ENCODE assay signal across 36 cellular contexts in genomic region chr16:59535298-59535697, GRCh38.
"Had no signal": no experiment of that assay in that cellular context is flagged by ENCODE, and none has a peak within 500 bp of the region (broad histone marks: within the 10 kb centered on the region; RNA-seq: fewer than 3 reads in every experiment).

No MANE protein-coding gene starts in this region.

- H3K27me3 Mint-ChIP-seq: activated CD4-positive, alpha-beta memory T cell treated with anti-CD3 and anti-CD28 coated beads, Interleukin-2, amount 10 ng/mL, durations not matched to agents 7 days and 5 days; activated CD4-positive, alpha-beta T cell treated with anti-CD3 and anti-CD28 coated beads for 36 hours; activated CD4-positive, alpha-beta T cell treated with anti-CD3 and anti-CD28 coated beads, Interleukin-2, amount 10 ng/mL, durations not matched to agents 7 days and 5 days; activated CD8-positive, alpha-beta memory T cell treated with anti-CD3 and anti-CD28 coated beads, Interleukin-2, amount 10 ng/mL, durations not matched to agents 7 days and 5 days; activated naive CD4-positive, alpha-beta T cell treated with anti-CD3 and anti-CD28 coated beads, Interleukin-2, amount 10 ng/mL, durations not matched to agents 7 days and 5 days; activated naive CD4-positive, alpha-beta T cell treated with anti-CD3 and anti-CD28 coated beads, Interleukin-2, amount 50 U/mL, for 24 hours; activated naive CD8-positive, alpha-beta T cell treated with anti-CD3 and anti-CD28 coated beads, Interleukin-2, amount 10 ng/mL, durations not matched to agents 7 days and 5 days; activated naive CD8-positive, alpha-beta T cell treated with anti-CD3 and anti-CD28 coated beads, Interleukin-2, amount 50 U/mL, for 24 hours; activated T-cell treated with anti-CD3 and anti-CD28 coated beads, Interleukin-2, amount 50 U/mL, for 24 hours had no signal

- H3K4me3 ChIP-seq: ascending aorta had no signal

- H3K9me3 ChIP-seq: ascending aorta had no signal

- H3K27ac Mint-ChIP-seq: activated CD4-positive, alpha-beta memory T cell treated with anti-CD3 and anti-CD28 coated beads, Interleukin-2, amount 10 ng/mL, durations not matched to agents 7 days and 5 days; activated CD4-positive, alpha-beta T cell treated with anti-CD3 and anti-CD28 coated beads for 36 hours; activated CD4-positive, alpha-beta T cell treated with anti-CD3 and anti-CD28 coated beads, Interleukin-2, amount 10 ng/mL, durations not matched to agents 7 days and 5 days; activated CD8-positive, alpha-beta memory T cell treated with anti-CD3 and anti-CD28 coated beads, Interleukin-2, amount 10 ng/mL, durations not matched to agents 7 days and 5 days; activated CD8-positive, alpha-beta T cell treated with anti-CD3 and anti-CD28 coated beads, Interleukin-2, amount 10 ng/mL, durations not matched to agents 7 days and 5 days; activated naive CD4-positive, alpha-beta T cell treated with anti-CD3 and anti-CD28 coated beads, Interleukin-2, amount 10 ng/mL, durations not matched to agents 7 days and 5 days; activated naive CD4-positive, alpha-beta T cell treated with anti-CD3 and anti-CD28 coated beads, Interleukin-2, amount 50 U/mL, for 24 hours; activated naive CD8-positive, alpha-beta T cell; activated naive CD8-positive, alpha-beta T cell treated with anti-CD3 and anti-CD28 coated beads, Interleukin-2, amount 10 ng/mL, durations not matched to agents 7 days and 5 days; activated naive CD8-positive, alpha-beta T cell treated with anti-CD3 and anti-CD28 coated beads, Interleukin-2, amount 50 U/mL, for 24 hours; activated T-cell treated with anti-CD3 and anti-CD28 coated beads, Interleukin-2, amount 50 U/mL, for 24 hours; activated T-helper 2 cell treated with anti-CD3 and anti-CD28 coated beads, Interferon-gamma antibody, Interleukin-2, Interleukin-4, amounts not matched to agents 10 μg/mL and 5 μg/mL and 100 μg/mL, durations not matched to agents 14 hours and 24 hours and 36 hours; brain; T-helper 1 cell treated with Interleukin-12 subunit alpha and Interleukin-12 subunit beta and Interleukin-4 antibody, amounts not matched to agents 30 μg/mL and 1 μg/mL, for 36 hours; T-helper 2 cell treated with Interferon-gamma antibody and Interleukin-4, amounts not matched to agents 5 μg/mL and 100 μg/mL, for 36 hours had no signal

- H3K9me3 Mint-ChIP-seq: activated CD4-positive, alpha-beta T cell treated with anti-CD3 and anti-CD28 coated beads, Interleukin-2, amount 10 ng/mL, durations not matched to agents 7 days and 5 days; activated naive CD4-positive, alpha-beta T cell treated with anti-CD3 and anti-CD28 coated beads, Interleukin-2, amount 10 ng/mL, durations not matched to agents 7 days and 5 days; activated naive CD8-positive, alpha-beta T cell treated with anti-CD3 and anti-CD28 coated beads, Interleukin-2, amount 10 ng/mL, durations not matched to agents 7 days and 5 days had no signal

- ATAC-seq: activated CD4-positive, alpha-beta T cell treated with anti-CD3 and anti-CD28 coated beads for 36 hours; activated CD4-positive, CD25-positive, alpha-beta regulatory T cell treated with anti-CD3 and anti-CD28 coated beads, Interleukin-2, amount 50 U/mL, for 24 hours; activated CD8-positive, alpha-beta memory T cell treated with anti-CD3 and anti-CD28 coated beads, Interleukin-2, amount 10 ng/mL, durations not matched to agents 7 days and 5 days; activated CD8-positive, alpha-beta T cell treated with anti-CD3 and anti-CD28 coated beads, Interleukin-2, amount 10 ng/mL, durations not matched to agents 7 days and 5 days; activated naive CD8-positive, alpha-beta T cell treated with anti-CD3 and anti-CD28 coated beads, Interleukin-2, amount 50 U/mL, for 24 hours had no signal

- H3K4me1 ChIP-seq: ascending aorta had no signal

- DNase-seq: activated CD4-positive, alpha-beta memory T cell treated with anti-CD3 and anti-CD28 coated beads, Interleukin-2, amount 10 ng/mL, durations not matched to agents 7 days and 5 days; activated CD4-positive, alpha-beta T cell treated with anti-CD3 and anti-CD28 coated beads for 1 hour; activated CD4-positive, alpha-beta T cell treated with anti-CD3 and anti-CD28 coated beads for 36 hours; activated CD4-positive, alpha-beta T cell treated with anti-CD3 and anti-CD28 coated beads for 48 hours; activated CD4-positive, alpha-beta T cell treated with anti-CD3 and anti-CD28 coated beads, Interleukin-2, amount 10 ng/mL, durations not matched to agents 7 days and 5 days; activated CD4-positive, alpha-beta T cell treated with anti-CD3 and anti-CD28 coated beads, Interleukin-2, amount 50 U/mL, for 48 hours; activated CD4-positive, CD25-positive, alpha-beta regulatory T cell; activated CD8-positive, alpha-beta memory T cell treated with anti-CD3 and anti-CD28 coated beads for 24 hours; activated CD8-positive, alpha-beta memory T cell treated with anti-CD3 and anti-CD28 coated beads, Interleukin-2, amount 10 ng/mL, durations not matched to agents 7 days and 5 days; activated CD8-positive, alpha-beta memory T cell treated with anti-CD3 and anti-CD28 coated beads, Interleukin-2, amount 50 U/mL, for 48 hours; activated CD8-positive, alpha-beta T cell treated with anti-CD3 and anti-CD28 coated beads, Interleukin-2, amount 10 ng/mL, durations not matched to agents 7 days and 5 days; activated effector memory CD4-positive, alpha-beta T cell treated with Interleukin-2 at 50 U/mL for 16 hours; activated gamma-delta T cell; activated naive CD4-positive, alpha-beta T cell treated with anti-CD3 and anti-CD28 coated beads, Interleukin-2, amount 10 ng/mL, durations not matched to agents 7 days and 5 days; activated naive CD4-positive, alpha-beta T cell treated with Interleukin-2 at 50 U/mL for 16 hours; activated naive CD8-positive, alpha-beta T cell treated with anti-CD3 and anti-CD28 coated beads, Interleukin-2, amount 10 ng/mL, durations not matched to agents 7 days and 5 days; activated naive CD8-positive, alpha-beta T cell treated with anti-CD3 and anti-CD28 coated beads, Interleukin-2, amount 50 U/mL, for 24 hours; activated T-cell treated with anti-CD3 and anti-CD28 coated beads, Interleukin-2, amount 50 U/mL, for 24 hours; activated T-cell treated with anti-CD3 and anti-CD28 coated beads, Interleukin-2, amount 50 U/mL, for 48 hours; amygdala; anterior cingulate cortex; central memory CD4-positive, alpha-beta T cell; T-helper 1 cell; T-helper 2 cell; T-helper 9 cell had no signal

- H3K27ac ChIP-seq: ascending aorta, VCaP had no signal

- H3K36me3 ChIP-seq: ascending aorta had no signal

- H3K4me1 Mint-ChIP-seq: activated CD4-positive, alpha-beta memory T cell treated with anti-CD3 and anti-CD28 coated beads, Interleukin-2, amount 10 ng/mL, durations not matched to agents 7 days and 5 days; activated CD4-positive, alpha-beta T cell treated with anti-CD3 and anti-CD28 coated beads for 36 hours; activated CD4-positive, alpha-beta T cell treated with anti-CD3 and anti-CD28 coated beads, Interleukin-2, amount 10 ng/mL, durations not matched to agents 7 days and 5 days; activated CD8-positive, alpha-beta memory T cell treated with anti-CD3 and anti-CD28 coated beads, Interleukin-2, amount 10 ng/mL, durations not matched to agents 7 days and 5 days; activated naive CD4-positive, alpha-beta T cell treated with anti-CD3 and anti-CD28 coated beads, Interleukin-2, amount 10 ng/mL, durations not matched to agents 7 days and 5 days; activated naive CD4-positive, alpha-beta T cell treated with anti-CD3 and anti-CD28 coated beads, Interleukin-2, amount 50 U/mL, for 24 hours; activated naive CD8-positive, alpha-beta T cell treated with anti-CD3 and anti-CD28 coated beads, Interleukin-2, amount 10 ng/mL, durations not matched to agents 7 days and 5 days; activated naive CD8-positive, alpha-beta T cell treated with anti-CD3 and anti-CD28 coated beads, Interleukin-2, amount 50 U/mL, for 24 hours; brain had no signal

- H3K27me3 ChIP-seq: ascending aorta had no signal

- FAIRE-seq: bronchial epithelial cell, TTC549 had no signal

- H3K4me3 Mint-ChIP-seq: activated CD4-positive, alpha-beta memory T cell treated with anti-CD3 and anti-CD28 coated beads, Interleukin-2, amount 10 ng/mL, durations not matched to agents 7 days and 5 days; activated CD4-positive, alpha-beta T cell treated with anti-CD3 and anti-CD28 coated beads for 36 hours; activated CD4-positive, alpha-beta T cell treated with anti-CD3 and anti-CD28 coated beads, Interleukin-2, amount 10 ng/mL, durations not matched to agents 7 days and 5 days; activated CD8-positive, alpha-beta memory T cell treated with anti-CD3 and anti-CD28 coated beads, Interleukin-2, amount 10 ng/mL, durations not matched to agents 7 days and 5 days; activated CD8-positive, alpha-beta T cell treated with anti-CD3 and anti-CD28 coated beads, Interleukin-2, amount 10 ng/mL, durations not matched to agents 7 days and 5 days; activated naive CD4-positive, alpha-beta T cell treated with anti-CD3 and anti-CD28 coated beads, Interleukin-2, amount 10 ng/mL, durations not matched to agents 7 days and 5 days; activated naive CD4-positive, alpha-beta T cell treated with anti-CD3 and anti-CD28 coated beads, Interleukin-2, amount 50 U/mL, for 24 hours; activated naive CD8-positive, alpha-beta T cell; activated naive CD8-positive, alpha-beta T cell treated with anti-CD3 and anti-CD28 coated beads, Interleukin-2, amount 10 ng/mL, durations not matched to agents 7 days and 5 days; activated naive CD8-positive, alpha-beta T cell treated with anti-CD3 and anti-CD28 coated beads, Interleukin-2, amount 50 U/mL, for 24 hours; activated T-cell treated with anti-CD3 and anti-CD28 coated beads, Interleukin-2, amount 50 U/mL, for 24 hours; brain; T-helper 1 cell treated with Interleukin-12 subunit alpha and Interleukin-12 subunit beta and Interleukin-4 antibody, amounts not matched to agents 30 μg/mL and 1 μg/mL, for 36 hours; T-helper 2 cell treated with Interferon-gamma antibody and Interleukin-4, amounts not matched to agents 5 μg/mL and 100 μg/mL, for 36 hours had no signal

- H3K36me3 Mint-ChIP-seq: activated CD8-positive, alpha-beta memory T cell treated with anti-CD3 and anti-CD28 coated beads, Interleukin-2, amount 10 ng/mL, durations not matched to agents 7 days and 5 days; activated naive CD4-positive, alpha-beta T cell treated with anti-CD3 and anti-CD28 coated beads, Interleukin-2, amount 10 ng/mL, durations not matched to agents 7 days and 5 days; activated naive CD4-positive, alpha-beta T cell treated with anti-CD3 and anti-CD28 coated beads, Interleukin-2, amount 50 U/mL, for 24 hours; activated naive CD8-positive, alpha-beta T cell; activated naive CD8-positive, alpha-beta T cell treated with anti-CD3 and anti-CD28 coated beads, Interleukin-2, amount 10 ng/mL, durations not matched to agents 7 days and 5 days; brain had no signal
